ENCODE assay signal across 18 cellular contexts in the genomic region with DNA sequence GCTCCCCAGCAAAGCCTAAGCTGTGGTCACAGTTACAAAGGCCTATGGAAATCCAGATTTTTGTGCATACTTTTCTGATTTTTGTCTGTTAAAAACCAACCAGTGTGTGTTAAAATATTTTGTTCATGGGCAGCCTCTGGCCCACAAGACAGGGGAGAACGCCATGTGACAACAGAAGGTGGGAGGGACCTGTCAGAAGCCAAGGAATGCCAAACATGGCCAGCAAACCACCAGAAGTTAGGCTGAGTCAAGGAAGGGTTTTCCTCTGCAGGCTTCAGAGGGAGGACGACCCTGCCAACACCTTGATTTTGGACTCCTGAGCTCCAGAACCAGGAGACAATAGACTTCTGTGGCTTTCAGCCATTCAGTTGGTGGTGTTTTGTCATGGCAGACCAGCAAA.
DNase-seq lines count a peak whose midpoint lies in the region; FAIRE-seq and TF ChIP-seq lines count a peak whose summit lies in the region.
"Had no signal": no experiment of that assay in that cellular context is flagged by ENCODE, and none has a peak within 500 bp of the region (broad histone marks: within the 10 kb centered on the region; RNA-seq: fewer than 3 reads in every experiment).

No MANE protein-coding gene starts in this region.

- no peaks in the 10 kb centered on the region for H3K4me1 ChIP-seq in CD4-positive, alpha-beta memory T cell (ENCODE audit: insufficient read depth, low read length)

- H3K9me3 ChIP-seq in CD4-positive, alpha-beta memory T cell (ENCODE audit: control insufficient read depth in 1 of 2, low read length in 2 of 2): no peaks in the 10 kb centered on the region

- no peaks in the 10 kb centered on the region for H3K9me3 Mint-ChIP-seq in CD4-positive, alpha-beta memory T cell
- H3K9me3 Mint-ChIP-seq: CD4-positive, alpha-beta T cell; HFFc6; IgD-negative memory B cell had no signal

- no peaks in the 10 kb centered on the region for H3K36me3 Mint-ChIP-seq in CD4-positive, alpha-beta memory T cell
- H3K36me3 Mint-ChIP-seq: IgD-negative memory B cell had no signal

- no peak overlapping the region for H3K4me3 ChIP-seq in bronchial epithelial cell (ENCODE audit: low read depth, low read length)
- no peak overlapping the region for H3K4me3 ChIP-seq in CD4-positive, alpha-beta memory T cell (ENCODE audit: low read length in 2 of 2)

- CTCF ChIA-PET in CD4-positive, alpha-beta memory T cell (lab: Charles Lee; ENCODE audit: partially characterized antibody): no interaction called here

- intact Hi-C loops in CD4-positive, alpha-beta memory T cell (cut with micrococcal nuclease): no loop called here

- no peaks in the 10 kb centered on the region for H3K27me3 ChIP-seq in bronchial epithelial cell (ENCODE audit: control insufficient read depth, insufficient read depth, low read length)
- H3K27me3 ChIP-seq in CD4-positive, alpha-beta memory T cell (ENCODE audit: insufficient read depth, low read length): no peaks in the 10 kb centered on the region

- H3K27me3 Mint-ChIP-seq in CD4-positive, alpha-beta memory T cell: peaks cover 0 to 1% of the 10 kb centered on the region in 2 donors
- H3K27me3 Mint-ChIP-seq: CD4-positive, alpha-beta T cell; IgD-negative memory B cell had no signal

- no peak for TF ChIP-seq CTCF in bronchial epithelial cell (IDR thresholded peaks at IDR 0.05; ENCODE audit: insufficient read depth, low read length, severe bottlenecking)

- H3K36me3 ChIP-seq in bronchial epithelial cell (ENCODE audit: control insufficient read depth, insufficient read depth, low read length): no peaks in the 10 kb centered on the region
- no peaks in the 10 kb centered on the region for H3K36me3 ChIP-seq in CD4-positive, alpha-beta memory T cell (ENCODE audit: insufficient read depth, low read length)

- FAIRE-seq in bronchial epithelial cell (lab: Jason Lieb, UNC): peak; percentile 47
- FAIRE-seq: GM12892, GM18507, HepG2 had no signal

- H3K27ac ChIP-seq in CD4-positive, alpha-beta memory T cell (ENCODE audit: low read depth, low read length): no peak overlapping the region
- H3K27ac ChIP-seq: C4-2B had no signal

- DNase-seq in M059J (ENCODE audit: low read depth) (peak; percentile 4), bronchial epithelial cell (ENCODE audit: low read depth) (no peak), renal cortical epithelial cell (ENCODE audit: low read depth) (peak; percentile 32), retina (no peak), Ammon's horn (ENCODE audit: low spot score) (no peak)
- DNase-seq in CD4-positive, alpha-beta memory T cell: no peak
- DNase-seq: CD4-positive, alpha-beta T cell; DMS153; DMS79; GDM1; GOT3; H7; HFFc6 had no signal

- H3K4me1 Mint-ChIP-seq in CD4-positive, alpha-beta memory T cell: no peaks in the 10 kb centered on the region
- H3K4me1 Mint-ChIP-seq: IgD-negative memory B cell had no signal

- POLR2A ChIA-PET in CD4-positive, alpha-beta memory T cell (lab: Charles Lee; ENCODE audit: partially characterized antibody): no interaction called here

- H3K27ac Mint-ChIP-seq in CD4-positive, alpha-beta memory T cell: no peak overlapping the region
- H3K27ac Mint-ChIP-seq: CD4-positive, alpha-beta T cell; HFFc6; IgD-negative memory B cell had no signal

- no peak overlapping the region for H3K4me3 Mint-ChIP-seq in CD4-positive, alpha-beta memory T cell
- H3K4me3 Mint-ChIP-seq: CD4-positive, alpha-beta T cell; HFFc6; IgD-negative memory B cell had no signal

Comparison
In these comparisons a context has a peak if more than half of its experiments do, and no peak if none do; other contexts are left out.
1. DNase-seq: peak in M059J (single experiment) and renal cortical epithelial cell (single experiment); none in bronchial epithelial cell (single experiment), retina (single experiment), Ammon's horn (single experiment) and CD4-positive, alpha-beta memory T cell (0 of 5).